Comparison of ENCODE assay signal across 10 cellular contexts in the genomic region with DNA sequence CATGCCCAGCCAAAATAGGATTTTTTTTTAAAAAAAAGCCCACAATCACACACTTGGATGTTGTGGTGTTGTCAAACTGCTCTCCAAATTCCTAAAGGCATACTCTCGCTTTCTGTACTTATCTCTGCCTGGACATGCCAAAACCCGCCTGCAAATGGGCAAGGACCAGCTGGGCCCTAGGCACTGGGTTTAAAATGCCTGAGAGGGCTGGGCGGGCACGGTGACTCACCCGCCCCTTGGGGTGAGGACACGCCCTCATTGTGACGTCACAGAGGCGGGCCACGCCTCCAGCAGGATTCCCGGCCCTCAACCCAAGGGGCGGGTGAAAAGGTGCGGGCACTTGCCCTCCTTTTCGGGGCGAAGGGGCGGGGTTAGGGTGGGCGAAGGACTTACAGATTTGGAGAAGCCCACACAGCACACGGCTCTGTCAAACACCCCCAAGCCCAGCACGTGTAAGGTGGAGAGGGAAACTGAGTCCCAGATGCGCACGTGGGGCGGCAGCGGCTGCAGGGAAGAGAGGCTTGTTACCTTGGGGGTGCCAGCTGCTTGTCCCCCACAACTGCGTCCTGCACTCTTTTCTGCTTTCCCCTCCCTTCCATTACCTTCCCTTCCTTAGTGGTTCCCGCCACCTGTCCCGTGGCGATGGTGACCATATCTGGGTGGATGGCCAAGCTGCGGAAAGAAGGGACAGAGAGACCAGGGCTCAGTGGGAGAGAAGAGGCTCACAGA. TPM values are rescaled to one million over a fixed set of nuclear protein-coding genes. Genes with fewer than 3 reads are reported as not detected.
DNase-seq lines count a peak whose midpoint lies in the region; ATAC-seq and TF ChIP-seq lines count a peak whose summit lies in the region.
"Had no signal": no experiment of that assay in that cellular context is flagged by ENCODE, and none has a peak within 500 bp of the region (broad histone marks: within the 10 kb centered on the region; RNA-seq: fewer than 3 reads in every experiment).

No MANE protein-coding gene starts in this region.

- no peaks in the 10 kb centered on the region for H3K9me3 Mint-ChIP-seq in activated T-helper 17 cell treated with anti-CD3 and anti-CD28 coated beads, Interleukin-2, amount 50 U/mL, for 72 hours
- H3K9me3 Mint-ChIP-seq: CD4-positive, alpha-beta T cell had no signal

- ATAC-seq in activated T-helper 17 cell treated with anti-CD3 and anti-CD28 coated beads, Interleukin-2, amount 50 U/mL, for 72 hours (replicated peaks) = peak; percentile 53
- ATAC-seq in psoas muscle (peak; percentile 96 to 98 (median 97)), HG03520 (IDR thresholded peaks at IDR 0.05; ENCODE audit: unreplicated experiment) (no peak), GM19324 (IDR thresholded peaks at IDR 0.05; ENCODE audit: low FRiP score, unreplicated experiment) (no peak)

- WGBS in psoas muscle, 3 donors = 30 to 35% (median 31%) methylated on average over 26 to 27 of the region's 27 CpGs

- H3K9me3 ChIP-seq in psoas muscle = no peaks in the 10 kb centered on the region

- H3K36me3 Mint-ChIP-seq in activated T-helper 17 cell treated with anti-CD3 and anti-CD28 coated beads, Interleukin-2, amount 50 U/mL, for 72 hours (ENCODE audit: low read depth) = peaks cover 67% of the 10 kb centered on the region

- peak overlapping the region; percentile 60 for H3K27ac ChIP-seq in psoas muscle

- H3K27me3 ChIP-seq in psoas muscle (ENCODE audit: insufficient read depth in 3 of 3, low read length in 2 of 3) = no peaks in the 10 kb centered on the region

- H3K4me3 Mint-ChIP-seq in activated T-helper 17 cell treated with anti-CD3 and anti-CD28 coated beads, Interleukin-2, amount 50 U/mL, for 72 hours = peak overlapping the region; percentile 50
- H3K4me3 Mint-ChIP-seq: CD4-positive, alpha-beta T cell had no signal

- peaks cover 10% of the 10 kb centered on the region for H3K4me1 ChIP-seq in psoas muscle

- H3K4me3 ChIP-seq in psoas muscle = peak overlapping the region; percentile 17

- no peak for TF ChIP-seq CTCF in psoas muscle (IDR thresholded peaks at IDR 0.05)

- intact Hi-C loops in psoas muscle (cut with DNase I) = no loop called here

- DNase-seq in NCI-H510A treated with DMSO at 0.1 percent for 48 hours (lab: John Stamatoyannopoulos, UW) (peak; percentile 31), NCI-H510A (lab: John Stamatoyannopoulos, UW) (no peak), NCI-H82 (lab: John Stamatoyannopoulos, UW) (peak; percentile 82), globus pallidus (ENCODE audit: low spot score) (peak; percentile 36), psoas muscle (peak; percentile 74 to 86)

- H3K4me1 Mint-ChIP-seq in activated T-helper 17 cell treated with anti-CD3 and anti-CD28 coated beads, Interleukin-2, amount 50 U/mL, for 72 hours = peaks cover 6% of the 10 kb centered on the region

- H3K27me3 Mint-ChIP-seq in activated T-helper 17 cell treated with anti-CD3 and anti-CD28 coated beads, Interleukin-2, amount 50 U/mL, for 72 hours = no peaks in the 10 kb centered on the region
- H3K27me3 Mint-ChIP-seq: CD4-positive, alpha-beta T cell had no signal

- no peak overlapping the region for H3K27ac Mint-ChIP-seq in activated T-helper 17 cell treated with anti-CD3 and anti-CD28 coated beads, Interleukin-2, amount 50 U/mL, for 72 hours
- H3K27ac Mint-ChIP-seq: CD4-positive, alpha-beta T cell had no signal

- peaks cover 0 to 16% of the 10 kb centered on the region in 2 donors for H3K36me3 ChIP-seq in psoas muscle (ENCODE audit: insufficient read depth in 1 of 2, low read depth in 1 of 2)

RNA-seq across cellular contexts. Expression of a gene that starts 6.6 kb away (rescaled TPM):
- total RNA-seq in activated T-helper 17 cell treated with anti-CD3 and anti-CD28 coated beads, Interleukin-2, amount 50 U/mL, for 72 hours = 100 to 1,000 TPM; 117 to 184 TPM
- total RNA-seq in psoas muscle = 10 to 100 TPM; 10.4 to 31.1 (median 18.3) TPM
- 1 to 10 TPM; 6.2 to 8.3 (median 6.7) TPM for polyA plus RNA-seq in psoas muscle

RNA-seq across cellular contexts. Expression of a gene that starts 30.6 kb away (rescaled TPM):
- under 1 TPM in 1 of 2 donors, not detected in 1; 0.13 TPM for total RNA-seq in activated T-helper 17 cell treated with anti-CD3 and anti-CD28 coated beads, Interleukin-2, amount 50 U/mL, for 72 hours
- total RNA-seq in psoas muscle = 1 to 10 TPM; 3.0 to 7.5 (median 3.9) TPM
- polyA plus RNA-seq in psoas muscle = 1 to 10 TPM; 1.6 to 2.6 (median 2.4) TPM
- total RNA-seq: activated CD8-positive, alpha-beta memory T cell treated with anti-CD3 and anti-CD28 coated beads for 36 hours; CD4-positive, alpha-beta T cell had no signal

RNA-seq across cellular contexts. Expression of a gene that starts 35.4 kb away (rescaled TPM):
- 10 to 100 TPM in 1 of 2 donors, 1 to 10 TPM in 1; 7.5 to 32.3 TPM for total RNA-seq in activated T-helper 17 cell treated with anti-CD3 and anti-CD28 coated beads, Interleukin-2, amount 50 U/mL, for 72 hours
- total RNA-seq in psoas muscle = not detected
- under 1 TPM in 2 of 3 donors, not detected in 1; under 0.01 to 0.08 TPM for polyA plus RNA-seq in psoas muscle

RNA-seq across cellular contexts. Expression of a gene that starts 48.0 kb away (rescaled TPM):
- 10 to 100 TPM; 18.7 to 20.6 TPM for total RNA-seq in activated T-helper 17 cell treated with anti-CD3 and anti-CD28 coated beads, Interleukin-2, amount 50 U/mL, for 72 hours
- 10 to 100 TPM; 14.0 to 27.6 (median 17.6) TPM for total RNA-seq in psoas muscle
- 10 to 100 TPM in 2 of 3 donors, 1 to 10 TPM in 1; 9.1 to 15.8 (median 12.4) TPM for polyA plus RNA-seq in psoas muscle

RNA-seq across cellular contexts. Expression of a gene that starts 59.1 kb away (rescaled TPM):
- 100 to 1,000 TPM; 544 to 752 TPM for total RNA-seq in activated T-helper 17 cell treated with anti-CD3 and anti-CD28 coated beads, Interleukin-2, amount 50 U/mL, for 72 hours
- 100 to 1,000 TPM; 205 to 243 (median 222) TPM for total RNA-seq in psoas muscle
- polyA plus RNA-seq in psoas muscle = 100 to 1,000 TPM; 251 to 368 (median 326) TPM

Comparison
In these comparisons a context has a peak if more than half of its experiments do, and no peak if none do; other contexts are left out.
1. ATAC-seq: peak in activated T-helper 17 cell treated with anti-CD3 and anti-CD28 coated beads, Interleukin-2, amount 50 U/mL, for 72 hours (single experiment) and psoas muscle (4 of 4); none in HG03520 (single experiment) and GM19324 (single experiment).
2. RNA of a gene that starts 35.4 kb away (total RNA-seq): 7.5 to 32.3 TPM in activated T-helper 17 cell treated with anti-CD3 and anti-CD28 coated beads, Interleukin-2, amount 50 U/mL, for 72 hours; not detected in psoas muscle; every median in the first group is over 4 times any median in the second.